ENCODE assay signal across 1 cellular context in the genomic region with DNA sequence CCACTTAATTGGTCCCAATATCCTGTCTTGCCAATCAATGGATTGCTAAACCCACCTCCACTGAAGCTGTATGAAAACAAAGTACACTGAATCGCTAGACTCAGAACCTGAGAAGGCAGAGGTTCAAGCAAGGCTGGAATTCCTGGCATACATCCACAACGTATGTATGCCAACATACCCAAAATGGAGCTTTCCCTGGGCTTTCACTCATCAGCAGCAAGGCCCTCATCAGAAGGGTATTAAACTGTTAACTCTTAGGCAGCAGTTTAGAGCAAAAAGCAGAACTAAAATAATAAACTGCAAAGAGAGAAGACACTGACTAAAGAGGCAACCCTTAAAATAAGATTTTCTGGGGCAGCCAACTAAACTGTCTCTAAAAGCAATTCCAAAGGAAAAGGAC.
TF ChIP-seq lines count a peak whose summit lies in the region.

No MANE protein-coding gene starts in this region.

TF ChIP-seq in H1, 55 proteins besides CTCF, POLR2A, EP300 and RAD21:
- TF ChIP-seq TEAD4 (IDR thresholded peaks at IDR 0.05; ENCODE audit: low read depth, low read length) (peak; percentile 61), KDM1A (IDR thresholded peaks at IDR 0.05; ENCODE audit: borderline replicate concordance, low read length) (no peak), CBX8 (IDR thresholded peaks at IDR 0.05; ENCODE audit: borderline replicate concordance, low read depth, low read length) (no peak), JUN (IDR thresholded peaks at IDR 0.05; ENCODE audit: low read depth, low read length) (no peak)
- TF ChIP-seq, protein P1, sequence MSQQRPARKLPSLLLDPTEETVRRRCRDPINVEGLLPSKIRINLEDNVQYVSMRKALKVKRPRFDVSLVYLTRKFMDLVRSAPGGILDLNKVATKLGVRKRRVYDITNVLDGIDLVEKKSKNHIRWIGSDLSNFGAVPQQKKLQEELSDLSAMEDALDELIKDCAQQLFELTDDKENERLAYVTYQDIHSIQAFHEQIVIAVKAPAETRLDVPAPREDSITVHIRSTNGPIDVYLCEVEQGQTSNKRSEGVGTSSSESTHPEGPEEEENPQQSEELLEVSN (IDR thresholded peaks at IDR 0.05), result no peak
